Comparison of ENCODE assay signal across 8 cellular contexts in genomic region chr17:79993390-79994221, GRCh38. TPM values are rescaled to one million over a fixed set of nuclear protein-coding genes. Genes with fewer than 3 reads are reported as not detected.
DNase-seq lines count a peak whose midpoint lies in the region; ATAC-seq, FAIRE-seq and TF ChIP-seq lines count a peak whose summit lies in the region.

No MANE protein-coding gene starts in this region.

- no peaks in the 10 kb centered on the region for H3K9me3 Mint-ChIP-seq in activated CD4-positive, alpha-beta T cell treated with anti-CD3 and anti-CD28 coated beads, Interleukin-2, amount 10 ng/mL, durations not matched to agents 7 days and 5 days

- H3K4me2 ChIP-seq in fibroblast of lung (ENCODE audit: extremely low read depth, insufficient read depth, low read length), result no peak overlapping the region

- H3K4me1 Mint-ChIP-seq in activated CD4-positive, alpha-beta T cell treated with anti-CD3 and anti-CD28 coated beads, Interleukin-2, amount 10 ng/mL, durations not matched to agents 7 days and 5 days, result peaks cover 58% of the 10 kb centered on the region

- POLR2A ChIA-PET in activated CD4-positive, alpha-beta T cell treated with anti-CD3 and anti-CD28 coated beads, Interleukin-2, amount 10 ng/mL, durations not matched to agents 7 days and 5 days (lab: Charles Lee), result no interaction called here

- no peaks in the 10 kb centered on the region for H3K79me2 ChIP-seq in fibroblast of lung (ENCODE audit: control insufficient read depth, insufficient read depth, low read length)

- H3K9me3 ChIP-seq in ES-I3 (ENCODE audit: control insufficient read depth, insufficient read depth, low read length) (no peaks in the 10 kb centered on the region), fibroblast of lung (ENCODE audit: control insufficient read depth, insufficient read depth, low read depth, low read length) (no peaks in the 10 kb centered on the region), pancreas (no peaks in the 10 kb centered on the region)

- H3K36me3 Mint-ChIP-seq in activated CD4-positive, alpha-beta T cell treated with anti-CD3 and anti-CD28 coated beads, Interleukin-2, amount 10 ng/mL, durations not matched to agents 7 days and 5 days (ENCODE audit: low read depth), result no peaks in the 10 kb centered on the region

- H4K20me1 ChIP-seq in fibroblast of lung (ENCODE audit: control insufficient read depth, extremely low read depth, insufficient read depth, low read length), result no peaks in the 10 kb centered on the region

- ATAC-seq in pancreas, result peak; percentile 49 to 68 (median 56)
- ATAC-seq in HG03097 (IDR thresholded peaks at IDR 0.05; ENCODE audit: low FRiP score, unreplicated experiment), result no peak
- no peak for ATAC-seq in HG03108 (IDR thresholded peaks at IDR 0.05; ENCODE audit: unreplicated experiment)

- H3K9ac ChIP-seq in ES-I3 (ENCODE audit: low read depth, low read length) (peak overlapping the region; percentile 21; the same call in 1 of the 2 replicates), fibroblast of lung (ENCODE audit: insufficient read depth, low read length) (no peak overlapping the region)

- H3K27me3 ChIP-seq in fibroblast of lung (ENCODE audit: control insufficient read depth, insufficient read depth, low read length) (no peaks in the 10 kb centered on the region), pancreas (no peaks in the 10 kb centered on the region)

- FAIRE-seq in pancreas (lab: Jason Lieb, UNC), result no peak

- H3K36me3 ChIP-seq in ES-I3 (ENCODE audit: insufficient read depth, low read length) (no peaks in the 10 kb centered on the region), fibroblast of lung (ENCODE audit: control insufficient read depth, insufficient read depth, low read length) (no peaks in the 10 kb centered on the region), pancreas (no peaks in the 10 kb centered on the region)

- peak overlapping the region in 1 of 4 experiments; percentile 25 for H3K4me3 ChIP-seq in fibroblast of lung (replicated peaks in 1 of 4; ENCODE audit: control extremely low read depth in 1 of 4, insufficient read depth in 1 of 4, low read depth in 3 of 4, low read length in 4 of 4)
- no peak overlapping the region for H3K4me3 ChIP-seq in pancreas

- peak overlapping the region; percentile 82 for H3K27ac Mint-ChIP-seq in activated CD4-positive, alpha-beta T cell treated with anti-CD3 and anti-CD28 coated beads, Interleukin-2, amount 10 ng/mL, durations not matched to agents 7 days and 5 days

- H3K27ac ChIP-seq in fibroblast of lung (ENCODE audit: insufficient read depth, low read length) (peak overlapping the region; percentile 33), pancreas (peak overlapping the region in 3 of 4 donors; percentile 41 to 47 (median 43))

- CTCF ChIA-PET in activated CD4-positive, alpha-beta T cell treated with anti-CD3 and anti-CD28 coated beads, Interleukin-2, amount 10 ng/mL, durations not matched to agents 7 days and 5 days (lab: Charles Lee), result interaction anchor here (0.9 to 3.2 kb wide), 5 partner anchors 12 to 153 kb away, joined by 3 to 9 read pairs (median 6); partner anchors contain the start of genes CBX4 and GAA

- DNase-seq in NCI-H2029 treated with DMSO at 0.1 percent for 48 hours (lab: John Stamatoyannopoulos, UW) (peak; percentile 39), fibroblast of lung (ENCODE audit: low read depth in 2 of 2) (peak; percentile 72 to 98), pancreas (peak; percentile 59 to 82 (median 74)), NCI-H524 treated with DMSO at 0.1 percent for 48 hours (lab: John Stamatoyannopoulos, UW) (no peak)
- DNase-seq in activated CD4-positive, alpha-beta T cell treated with anti-CD3 and anti-CD28 coated beads, Interleukin-2, amount 10 ng/mL, durations not matched to agents 7 days and 5 days, result peak; percentile 47

- peaks cover 40% of the 10 kb centered on the region for H3K4me1 ChIP-seq in ES-I3 (ENCODE audit: insufficient read depth, low read length)
- peaks cover 18% of the 10 kb centered on the region for H3K4me1 ChIP-seq in fibroblast of lung (ENCODE audit: control insufficient read depth, extremely low read depth, insufficient read depth, low read length)
- H3K4me1 ChIP-seq in pancreas, result peaks cover 22 to 45% (median 28%) of the 10 kb centered on the region in 3 donors

- no peaks in the 10 kb centered on the region for H3K27me3 Mint-ChIP-seq in activated CD4-positive, alpha-beta T cell treated with anti-CD3 and anti-CD28 coated beads, Interleukin-2, amount 10 ng/mL, durations not matched to agents 7 days and 5 days

- intact Hi-C loops in pancreas (cut with DNase I), result loop anchor here in 1 of 3 donors (5.0 kb wide), 2 partner anchors 186 to 201 kb away; no protein-coding TSS in a partner anchor

- no peak for TF ChIP-seq CTCF in fibroblast of lung (conservative IDR thresholded peaks at IDR 0.05 in 1 of 2, IDR thresholded peaks at IDR 0.05 in 1 of 2; ENCODE audit: low read depth in 1 of 2, low read length in 2 of 2)
- no peak for TF ChIP-seq CTCF in pancreas (IDR thresholded peaks at IDR 0.05)

- no peak overlapping the region for H2AFZ ChIP-seq in fibroblast of lung (ENCODE audit: low read length)

- H3K4me3 Mint-ChIP-seq in activated CD4-positive, alpha-beta T cell treated with anti-CD3 and anti-CD28 coated beads, Interleukin-2, amount 10 ng/mL, durations not matched to agents 7 days and 5 days, result peak overlapping the region; percentile 3

- WGBS in pancreas, 2 donors, result 34 to 40% methylated on average over 22 of the region's 22 CpGs

RNA-seq across cellular contexts. Expression of gene TBC1D16, which starts 42.1 kb away (rescaled TPM):
- 1 to 10 TPM in 1 of 2 experiments, under 1 TPM in 1; 0.74 to 1.2 TPM for total RNA-seq in activated CD4-positive, alpha-beta T cell treated with anti-CD3 and anti-CD28 coated beads, Interleukin-2, amount 10 ng/mL, durations not matched to agents 7 days and 5 days
- total RNA-seq in fibroblast of lung, result 26.2 and 30.4 TPM in 2 replicates
- polyA plus RNA-seq in fibroblast of lung, result 8.3 and 10.2 TPM in 2 replicates
- polyA plus RNA-seq in fibroblast of lung (2012), result 15.0 and 19.1 TPM in 2 replicates
- 42.7 and 49.3 TPM in 2 replicates for polyA minus RNA-seq in fibroblast of lung (ENCODE audit: low replicate concordance)
- total RNA-seq in pancreas, result 10 to 100 TPM; 17.1 to 31.4 (median 22.6) TPM
- 10 to 100 TPM in 1 of 2 donors, 1 to 10 TPM in 1; 4.9 to 14.9 TPM for polyA plus RNA-seq in pancreas

RNA-seq across cellular contexts. Expression of gene CCDC40, which starts 42.8 kb away (rescaled TPM):
- total RNA-seq in activated CD4-positive, alpha-beta T cell treated with anti-CD3 and anti-CD28 coated beads, Interleukin-2, amount 10 ng/mL, durations not matched to agents 7 days and 5 days, result not detected
- total RNA-seq in fibroblast of lung (1.5 and 2.1 TPM in 2 replicates), pancreas (1 to 10 TPM; 1.9 to 6.2 (median 3.1) TPM)
- polyA plus RNA-seq in fibroblast of lung (0.53 and 0.96 TPM in 2 replicates), pancreas (10 to 100 TPM in 1 of 2 donors, 1 to 10 TPM in 1; 3.5 to 12.3 TPM)
- 1.9 and 2.6 TPM in 2 replicates for polyA plus RNA-seq in fibroblast of lung (2012)
- polyA minus RNA-seq in fibroblast of lung (ENCODE audit: low replicate concordance), result 0.20 and 0.26 TPM in 2 replicates

Comparison
In these comparisons a context has a peak if more than half of its experiments do, and no peak if none do; other contexts are left out.
1. ATAC-seq: peak in pancreas (4 of 4); none in HG03097 (single experiment) and HG03108 (single experiment).
2. RNA of gene TBC1D16, which starts 42.1 kb away (total RNA-seq): 26.2 to 30.4 TPM in fibroblast of lung and 17.1 to 31.4 TPM in pancreas; 0.74 to 1.2 TPM in activated CD4-positive, alpha-beta T cell treated with anti-CD3 and anti-CD28 coated beads, Interleukin-2, amount 10 ng/mL, durations not matched to agents 7 days and 5 days; every median in the first group is over 4 times any median in the second.